In genomic region chr1:45800899-45801298, GRCh38 we compare ENCODE assay signal across 36 cellular contexts.
"Had no signal": no experiment of that assay in that cellular context is flagged by ENCODE, and none has a peak within 500 bp of the region (broad histone marks: within the 10 kb centered on the region; RNA-seq: fewer than 3 reads in every experiment).

No MANE protein-coding gene starts in this region.

- H3K9me3 ChIP-seq: ascending aorta had no signal

- H3K27ac Mint-ChIP-seq: activated B cell treated with CpG ODN at 0.5 μM for 24 hours; activated CD4-positive, alpha-beta memory T cell treated with anti-CD3 and anti-CD28 coated beads, Interleukin-2, amount 10 ng/mL, durations not matched to agents 7 days and 5 days; activated CD8-positive, alpha-beta memory T cell treated with anti-CD3 and anti-CD28 coated beads, Interleukin-2, amount 10 ng/mL, durations not matched to agents 7 days and 5 days; activated naive CD4-positive, alpha-beta T cell treated with anti-CD3 and anti-CD28 coated beads, Interleukin-2, amount 50 U/mL, for 24 hours; activated naive CD8-positive, alpha-beta T cell treated with anti-CD3 and anti-CD28 coated beads, Interleukin-2, amount 10 ng/mL, durations not matched to agents 7 days and 5 days; activated T-helper 17 cell treated with anti-CD3 and anti-CD28 coated beads, Interleukin-2, amount 50 U/mL, for 72 hours had no signal

- H3K9me3 Mint-ChIP-seq: activated B cell treated with CpG ODN at 0.5 μM for 24 hours; activated CD4-positive, alpha-beta memory T cell treated with anti-CD3 and anti-CD28 coated beads, Interleukin-2, amount 10 ng/mL, durations not matched to agents 7 days and 5 days; activated naive CD4-positive, alpha-beta T cell treated with anti-CD3 and anti-CD28 coated beads, Interleukin-2, amount 50 U/mL, for 24 hours; activated naive CD8-positive, alpha-beta T cell treated with anti-CD3 and anti-CD28 coated beads, Interleukin-2, amount 10 ng/mL, durations not matched to agents 7 days and 5 days; activated T-helper 17 cell treated with anti-CD3 and anti-CD28 coated beads, Interleukin-2, amount 50 U/mL, for 72 hours; central memory CD8-positive, alpha-beta T cell had no signal

- H3K36me3 ChIP-seq: ascending aorta, cardiac muscle cell had no signal

- H3K4me2 ChIP-seq: PC-9 had no signal

- DNase-seq: activated B cell treated with CpG ODN at 0.5 μM for 24 hours; activated CD4-positive, alpha-beta memory T cell treated with anti-CD3 and anti-CD28 coated beads, Interleukin-2, amount 10 ng/mL, durations not matched to agents 7 days and 5 days; activated CD4-positive, alpha-beta T cell treated with anti-CD3 and anti-CD28 coated beads for 1 hour; activated CD4-positive, alpha-beta T cell treated with anti-CD3 and anti-CD28 coated beads for 48 hours; activated CD8-positive, alpha-beta memory T cell treated with anti-CD3 and anti-CD28 coated beads for 24 hours; activated CD8-positive, alpha-beta memory T cell treated with anti-CD3 and anti-CD28 coated beads, Interleukin-2, amount 10 ng/mL, durations not matched to agents 7 days and 5 days; activated CD8-positive, alpha-beta memory T cell treated with anti-CD3 and anti-CD28 coated beads, Interleukin-2, amount 50 U/mL, for 48 hours; activated effector memory CD4-positive, alpha-beta T cell treated with anti-CD3 and anti-CD28 coated beads, Interleukin-2, amount 50 U/mL, for 16 hours; activated naive CD4-positive, alpha-beta T cell; activated naive CD8-positive, alpha-beta T cell treated with anti-CD3 and anti-CD28 coated beads, Interleukin-2, amount 10 ng/mL, durations not matched to agents 7 days and 5 days; activated T-cell treated with anti-CD3 and anti-CD28 coated beads, Interleukin-2, amount 50 U/mL, for 48 hours; amygdala; Kasumi-1; MM.1S; MV-4-11; NCI-H1092; NCI-H1436 treated with DMSO at 0.1 percent for 48 hours; NCI-H1694 treated with DMSO at 0.1 percent for 48 hours; NCI-H2029; NCI-H510A; NCI-H526; NCI-H748 treated with DMSO at 0.1 percent for 48 hours; NK-92 treated with Interleukin-12 subunit alpha and Interleukin-12 subunit beta, amount 100 ng/mL, for 24 hours; PC-9; SW 1271; T-helper 1 cell; T-helper 2 cell; T-helper 9 cell had no signal

- H3K4me3 ChIP-seq: ascending aorta, cardiac muscle cell, PC-9 had no signal

- H3K4me3 Mint-ChIP-seq: activated B cell treated with CpG ODN at 0.5 μM for 24 hours; activated CD4-positive, alpha-beta memory T cell treated with anti-CD3 and anti-CD28 coated beads, Interleukin-2, amount 10 ng/mL, durations not matched to agents 7 days and 5 days; activated CD8-positive, alpha-beta memory T cell treated with anti-CD3 and anti-CD28 coated beads, Interleukin-2, amount 10 ng/mL, durations not matched to agents 7 days and 5 days; activated naive CD4-positive, alpha-beta T cell treated with anti-CD3 and anti-CD28 coated beads, Interleukin-2, amount 50 U/mL, for 24 hours; activated naive CD8-positive, alpha-beta T cell treated with anti-CD3 and anti-CD28 coated beads, Interleukin-2, amount 10 ng/mL, durations not matched to agents 7 days and 5 days; activated T-helper 17 cell treated with anti-CD3 and anti-CD28 coated beads, Interleukin-2, amount 50 U/mL, for 72 hours; central memory CD8-positive, alpha-beta T cell had no signal

- ATAC-seq: activated CD8-positive, alpha-beta memory T cell treated with anti-CD3 and anti-CD28 coated beads, Interleukin-2, amount 10 ng/mL, durations not matched to agents 7 days and 5 days; activated T-helper 17 cell treated with anti-CD3 and anti-CD28 coated beads, Interleukin-2, amount 50 U/mL, for 72 hours; Right ventricle myocardium inferior had no signal

- H2AFZ ChIP-seq: PC-9 had no signal

- H3K27ac ChIP-seq: cardiac muscle cell, PC-9, RWPE1, VCaP had no signal

- H3K27me3 ChIP-seq: ascending aorta, cardiac muscle cell had no signal

- H3K27me3 Mint-ChIP-seq: activated B cell treated with CpG ODN at 0.5 μM for 24 hours; activated CD4-positive, alpha-beta memory T cell treated with anti-CD3 and anti-CD28 coated beads, Interleukin-2, amount 10 ng/mL, durations not matched to agents 7 days and 5 days; activated naive CD4-positive, alpha-beta T cell treated with anti-CD3 and anti-CD28 coated beads, Interleukin-2, amount 50 U/mL, for 24 hours; activated T-helper 17 cell treated with anti-CD3 and anti-CD28 coated beads, Interleukin-2, amount 50 U/mL, for 72 hours had no signal

- H3K36me3 Mint-ChIP-seq: activated naive CD4-positive, alpha-beta T cell treated with anti-CD3 and anti-CD28 coated beads, Interleukin-2, amount 50 U/mL, for 24 hours had no signal
